Comparison of ENCODE assay signal across 26 cellular contexts in the genomic region with DNA sequence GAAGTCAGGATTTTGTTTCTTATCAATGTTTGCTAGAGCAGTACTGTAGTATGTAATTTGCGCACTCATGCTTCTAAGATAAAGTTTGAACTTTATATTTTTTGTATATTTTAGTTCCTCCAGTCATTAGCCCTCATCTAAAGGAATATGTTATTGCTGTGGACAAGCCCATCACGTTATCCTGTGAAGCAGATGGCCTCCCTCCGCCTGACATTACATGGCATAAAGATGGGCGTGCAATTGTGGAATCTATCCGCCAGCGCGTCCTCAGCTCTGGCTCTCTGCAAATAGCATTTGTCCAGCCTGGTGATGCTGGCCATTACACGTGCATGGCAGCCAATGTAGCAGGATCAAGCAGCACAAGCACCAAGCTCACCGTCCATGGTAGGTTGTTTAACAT.
"Had no signal": no experiment of that assay in that cellular context is flagged by ENCODE, and none has a peak within 500 bp of the region (broad histone marks: within the 10 kb centered on the region; RNA-seq: fewer than 3 reads in every experiment).

No MANE protein-coding gene starts in this region.

- H3K27me3 ChIP-seq: colonic mucosa, esophagus squamous epithelium, gastrocnemius medialis, heart right ventricle, left lung had no signal

- H3K27me3 Mint-ChIP-seq: dendritic cell treated with granulocyte-macrophage colony-stimulating factor and Interleukin-4, amounts not matched to agents 40 ng/mL and 50 ng/mL, for 4 days; effector memory CD8-positive, alpha-beta T cell had no signal

- H3K9me3 Mint-ChIP-seq: dendritic cell treated with granulocyte-macrophage colony-stimulating factor and Interleukin-4, amounts not matched to agents 40 ng/mL and 50 ng/mL, for 4 days; endodermal cell; mesothelial cell of epicardium had no signal

- FAIRE-seq: endometrium, islet of Langerhans, keratinocyte had no signal

- H3K4me1 Mint-ChIP-seq: mesothelial cell of epicardium, naive B cell had no signal

- ATAC-seq: effector memory CD8-positive, alpha-beta T cell; esophagus mucosa; gastrocnemius medialis; heart right ventricle; left cardiac atrium; left lung; left ventricle myocardium superior; lower lobe of right lung; mucosa of descending colon had no signal

- H3K36me3 Mint-ChIP-seq: naive B cell had no signal

- H3K4me3 Mint-ChIP-seq: dendritic cell treated with granulocyte-macrophage colony-stimulating factor and Interleukin-4, amounts not matched to agents 40 ng/mL and 50 ng/mL, for 4 days; effector memory CD8-positive, alpha-beta T cell; endodermal cell; mesothelial cell of epicardium; naive B cell had no signal

- H3K27ac Mint-ChIP-seq: dendritic cell treated with granulocyte-macrophage colony-stimulating factor and Interleukin-4, amounts not matched to agents 40 ng/mL and 50 ng/mL, for 4 days; effector memory CD8-positive, alpha-beta T cell; endodermal cell; mesothelial cell of epicardium; naive B cell had no signal

- H3K4me3 ChIP-seq: colonic mucosa, esophagus squamous epithelium, gastrocnemius medialis, heart right ventricle, left lung, lower lobe of right lung, mucosa of descending colon had no signal

- H3K27ac ChIP-seq: colonic mucosa, epithelial cell of prostate, esophagus squamous epithelium, gastrocnemius medialis, heart right ventricle, left lung, lower lobe of right lung had no signal

- H3K9me3 ChIP-seq: colonic mucosa, esophagus squamous epithelium, gastrocnemius medialis, heart right ventricle, left lung, lower lobe of right lung, mucosa of descending colon had no signal

- DNase-seq: colonic mucosa; cortex of kidney; effector CD8-positive, alpha-beta T cell; effector memory CD8-positive, alpha-beta T cell; endodermal cell; esophagus squamous epithelium; foreskin fibroblast; foreskin melanocyte; gastrocnemius medialis; glutamatergic neuron; heart right ventricle; hippocampal formation; left cardiac atrium; left ventricle myocardium superior; lower lobe of right lung; mesenchymal stem cell; mucosa of descending colon; naive B cell had no signal

- H3K4me1 ChIP-seq: colonic mucosa, esophagus squamous epithelium, gastrocnemius medialis, heart right ventricle, left lung, lower lobe of right lung had no signal

- H3K36me3 ChIP-seq: colonic mucosa, gastrocnemius medialis, left lung, lower lobe of right lung had no signal
